In genomic region chr12:106064622-106065021, GRCh38 we compare ENCODE assay signal across 20 cellular contexts.
"Had no signal": no experiment of that assay in that cellular context is flagged by ENCODE, and none has a peak within 500 bp of the region (broad histone marks: within the 10 kb centered on the region; RNA-seq: fewer than 3 reads in every experiment).

No MANE protein-coding gene starts in this region.

- H3K27ac Mint-ChIP-seq: activated CD4-positive, alpha-beta T cell treated with anti-CD3 and anti-CD28 coated beads, Interleukin-2, amount 10 ng/mL, durations not matched to agents 24 days and 14 days; activated CD8-positive, alpha-beta T cell treated with anti-CD3 and anti-CD28 coated beads, Interleukin-2, amount 10 ng/mL, durations not matched to agents 7 days and 5 days; activated naive CD4-positive, alpha-beta T cell treated with anti-CD3 and anti-CD28 coated beads, Interleukin-2, amount 50 U/mL, for 24 hours; naive thymus-derived CD4-positive, alpha-beta T cell; progenitor cell of endocrine pancreas; stimulated activated memory B cell treated with anti-CD40 and anti-IgM and Interleukin-4, amounts not matched to agents 10 μg/mL and 1 μg/mL and 100 μg/mL, for 72 hours had no signal

- H3K4me3 ChIP-seq: adrenal gland, colonic mucosa, mucosa of descending colon, thyroid gland had no signal

- H3K4me1 Mint-ChIP-seq: activated CD4-positive, alpha-beta T cell treated with anti-CD3 and anti-CD28 coated beads, Interleukin-2, amount 10 ng/mL, durations not matched to agents 24 days and 14 days; activated naive CD4-positive, alpha-beta T cell treated with anti-CD3 and anti-CD28 coated beads, Interleukin-2, amount 50 U/mL, for 24 hours; naive thymus-derived CD4-positive, alpha-beta T cell; stimulated activated memory B cell treated with anti-CD40 and anti-IgM and Interleukin-4, amounts not matched to agents 10 μg/mL and 1 μg/mL and 100 μg/mL, for 72 hours had no signal

- ATAC-seq: activated CD8-positive, alpha-beta T cell treated with anti-CD3 and anti-CD28 coated beads, Interleukin-2, amount 10 ng/mL, durations not matched to agents 7 days and 5 days; mucosa of descending colon; naive thymus-derived CD4-positive, alpha-beta T cell; stimulated activated memory B cell treated with anti-CD40 and anti-IgM and Interleukin-4, amounts not matched to agents 10 μg/mL and 1 μg/mL and 100 μg/mL, for 72 hours had no signal

- H3K27me3 Mint-ChIP-seq: activated CD4-positive, alpha-beta T cell treated with anti-CD3 and anti-CD28 coated beads, Interleukin-2, amount 10 ng/mL, durations not matched to agents 24 days and 14 days; progenitor cell of endocrine pancreas; stimulated activated memory B cell treated with anti-CD40 and anti-IgM and Interleukin-4, amounts not matched to agents 10 μg/mL and 1 μg/mL and 100 μg/mL, for 72 hours had no signal

- H3K9me3 Mint-ChIP-seq: activated CD4-positive, alpha-beta T cell treated with anti-CD3 and anti-CD28 coated beads, Interleukin-2, amount 10 ng/mL, durations not matched to agents 24 days and 14 days; activated naive CD4-positive, alpha-beta T cell treated with anti-CD3 and anti-CD28 coated beads, Interleukin-2, amount 50 U/mL, for 24 hours; stimulated activated memory B cell treated with anti-CD40 and anti-IgM and Interleukin-4, amounts not matched to agents 10 μg/mL and 1 μg/mL and 100 μg/mL, for 72 hours had no signal

- DNase-seq: activated CD4-positive, alpha-beta T cell treated with anti-CD3 and anti-CD28 coated beads, Interleukin-2, amount 10 ng/mL, durations not matched to agents 24 days and 14 days; activated CD4-positive, CD25-positive, alpha-beta regulatory T cell; activated CD8-positive, alpha-beta memory T cell treated with anti-CD3 and anti-CD28 coated beads, Interleukin-2, amount 50 U/mL, for 4 hours; activated CD8-positive, alpha-beta T cell treated with anti-CD3 and anti-CD28 coated beads, Interleukin-2, amount 10 ng/mL, durations not matched to agents 7 days and 5 days; activated effector memory CD4-positive, alpha-beta T cell treated with anti-CD3 and anti-CD28 coated beads, Interleukin-2, amount 50 U/mL, for 16 hours; activated T-cell treated with anti-CD3 and anti-CD28 coated beads, Interleukin-2, amount 50 U/mL, for 48 hours; adrenal gland; caudate nucleus; colonic mucosa; effector CD8-positive, alpha-beta T cell; foreskin melanocyte; mucosa of descending colon; naive thymus-derived CD4-positive, alpha-beta T cell; occipital lobe; stimulated activated CD4-positive, alpha-beta T cell treated with anti-CD3 and anti-CD28 coated beads, Interleukin-2, amount 100 ng/mL, for 48 hours; SW 1271; thyroid gland had no signal

- H3K9me3 ChIP-seq: adrenal gland, colonic mucosa, mucosa of descending colon, thyroid gland had no signal

- H3K36me3 ChIP-seq: colonic mucosa had no signal

- H3K36me3 Mint-ChIP-seq: activated naive CD4-positive, alpha-beta T cell treated with anti-CD3 and anti-CD28 coated beads, Interleukin-2, amount 50 U/mL, for 24 hours; naive thymus-derived CD4-positive, alpha-beta T cell; stimulated activated memory B cell treated with anti-CD40 and anti-IgM and Interleukin-4, amounts not matched to agents 10 μg/mL and 1 μg/mL and 100 μg/mL, for 72 hours had no signal

- H3K27ac ChIP-seq: adrenal gland, colonic mucosa, thyroid gland had no signal

- H3K4me1 ChIP-seq: adrenal gland, colonic mucosa had no signal

- H3K4me3 Mint-ChIP-seq: activated CD4-positive, alpha-beta T cell treated with anti-CD3 and anti-CD28 coated beads, Interleukin-2, amount 10 ng/mL, durations not matched to agents 24 days and 14 days; activated CD8-positive, alpha-beta T cell treated with anti-CD3 and anti-CD28 coated beads, Interleukin-2, amount 10 ng/mL, durations not matched to agents 7 days and 5 days; activated naive CD4-positive, alpha-beta T cell treated with anti-CD3 and anti-CD28 coated beads, Interleukin-2, amount 50 U/mL, for 24 hours; naive thymus-derived CD4-positive, alpha-beta T cell; stimulated activated memory B cell treated with anti-CD40 and anti-IgM and Interleukin-4, amounts not matched to agents 10 μg/mL and 1 μg/mL and 100 μg/mL, for 72 hours had no signal

- H3K27me3 ChIP-seq: adrenal gland, colonic mucosa, thyroid gland had no signal
